8 cellular contexts compared by ENCODE assay signal in the genomic region with DNA sequence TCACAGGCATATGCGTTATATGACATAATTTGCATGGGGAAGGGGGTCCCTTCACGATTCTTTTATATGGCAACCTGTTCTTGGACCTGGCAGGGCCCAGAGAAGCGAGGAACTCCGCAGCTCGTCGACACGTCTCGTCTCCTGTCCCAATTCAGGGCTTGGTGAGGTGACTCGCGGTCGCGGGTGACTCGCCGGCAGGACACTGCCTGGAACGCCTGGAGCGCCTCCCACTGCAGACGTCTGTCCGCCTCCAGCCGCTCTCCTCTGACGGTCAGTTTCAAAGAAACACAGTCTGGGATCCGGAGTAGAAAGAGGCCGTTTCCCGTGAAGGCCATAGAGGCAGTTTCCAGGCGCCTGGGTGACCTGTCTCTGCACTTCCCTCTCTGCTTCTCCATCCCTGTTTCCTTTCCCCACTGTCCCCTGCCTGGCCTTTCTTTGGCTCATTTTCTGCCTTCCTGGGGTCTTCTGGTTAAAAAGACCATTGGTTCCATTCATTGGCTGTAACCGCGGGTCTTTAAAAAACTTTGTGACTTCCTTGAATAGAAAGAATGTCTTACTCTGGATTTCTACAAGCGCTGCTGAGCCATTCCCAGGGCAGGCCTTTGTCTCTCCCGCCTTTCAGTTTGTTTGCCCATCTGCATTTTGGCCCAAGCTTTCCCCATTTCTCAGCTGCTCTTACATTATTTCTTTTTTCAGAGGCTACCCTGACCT. TPM values are rescaled to one million over a fixed set of nuclear protein-coding genes. Genes with fewer than 3 reads are reported as not detected.
DNase-seq lines count a peak whose midpoint lies in the region; ATAC-seq and TF ChIP-seq lines count a peak whose summit lies in the region.

No MANE protein-coding gene starts in this region.

- no peak overlapping the region for H3K27ac ChIP-seq in suprapubic skin

- H3K27me3 ChIP-seq in suprapubic skin = no peaks in the 10 kb centered on the region

- CTCF ChIA-PET in GM10248 (lab: Yijun Ruan, JAX) = interaction anchor here (0.8 to 2.3 kb wide), 2 partner anchors 9 to 99 kb away, joined by 3 to 6 read pairs; no protein-coding TSS in a partner anchor

- no peak for TF ChIP-seq EP300 in suprapubic skin (IDR thresholded peaks at IDR 0.05)

- H3K4me3 ChIP-seq in suprapubic skin = peak overlapping the region; percentile 88

- H3K36me3 Mint-ChIP-seq in brain = peaks cover 7% of the 10 kb centered on the region

- 81% methylated on average over 28 of the region's 28 CpGs for WGBS in suprapubic skin

- no peak for ATAC-seq in GM18909 (IDR thresholded peaks at IDR 0.05; ENCODE audit: poor library complexity, unreplicated experiment)

- peak overlapping the region in 2 of 5 experiments; percentile 10 to 72 for H3K27ac Mint-ChIP-seq in brain

- peaks cover 26% of the 10 kb centered on the region for H3K36me3 ChIP-seq in suprapubic skin

- peak; percentile 62 for DNase-seq in DMS53 (lab: John Stamatoyannopoulos, UW)
- no peak for DNase-seq in DMS53 treated with DMSO at 0.1 percent for 48 hours (lab: John Stamatoyannopoulos, UW; ENCODE audit: unreplicated experiment)
- peak; percentile 60 for DNase-seq in left kidney (ENCODE audit: low read depth, low spot score)
- DNase-seq in suprapubic skin (ENCODE audit: low spot score in 2 of 2) = no peak
- DNase-seq in D341Med (ENCODE audit: low spot score) = no peak
- DNase-seq in GM10248 (ENCODE audit: extremely low spot score) = no peak

- TF ChIP-seq CTCF in brain (conservative IDR thresholded peaks at IDR 0.05) = no peak
- TF ChIP-seq CTCF in suprapubic skin (IDR thresholded peaks at IDR 0.05) = no peak
- TF ChIP-seq CTCF in GM10248 (IDR thresholded peaks at IDR 0.05; ENCODE audit: control extremely low read depth, extremely low read depth, low read depth, missing control alignments) = no peak

- POLR2A ChIA-PET in GM10248 (lab: Yijun Ruan, JAX) = interaction anchor here (0.7 kb wide), 1 partner anchor 108 kb away, joined by 3 read pairs; no protein-coding TSS in a partner anchor

- peak overlapping the region; percentile 81 to 91 (median 89) for H3K4me3 Mint-ChIP-seq in brain

- no peaks in the 10 kb centered on the region for H3K9me3 Mint-ChIP-seq in brain

- H3K4me1 Mint-ChIP-seq in brain = peaks cover 15% of the 10 kb centered on the region

- no peaks in the 10 kb centered on the region for H3K9me3 ChIP-seq in suprapubic skin

- H3K27me3 Mint-ChIP-seq in brain = peaks cover 39% of the 10 kb centered on the region

- H3K4me1 ChIP-seq in suprapubic skin = peaks cover 39% of the 10 kb centered on the region

- no peak for TF ChIP-seq POLR2A in suprapubic skin (IDR thresholded peaks at IDR 0.05)

RNA-seq across cellular contexts. Expression of a gene that starts 1.2 kb away (rescaled TPM):
- polyA plus RNA-seq in brain (ENCODE audit: insufficient read depth, low read depth, low replicate concordance) = 7.8 TPM
- total RNA-seq in suprapubic skin = 10 to 100 TPM in 1 of 4 donors, 1 to 10 TPM in 3; 2.2 to 11.9 (median 4.2) TPM

RNA-seq across cellular contexts. Expression of a gene that starts 54.9 kb away (rescaled TPM):
- not detected for polyA plus RNA-seq in brain (ENCODE audit: insufficient read depth, low read depth, low replicate concordance)
- total RNA-seq in suprapubic skin = not detected

Comparison
In these comparisons a context has a peak if more than half of its experiments do, and no peak if none do; other contexts are left out.
1. DNase-seq: peak in DMS53 (single experiment) and left kidney (single experiment); none in DMS53 treated with DMSO at 0.1 percent for 48 hours (single experiment), suprapubic skin (0 of 2), D341Med (single experiment) and GM10248 (single experiment).